In the genomic region with DNA sequence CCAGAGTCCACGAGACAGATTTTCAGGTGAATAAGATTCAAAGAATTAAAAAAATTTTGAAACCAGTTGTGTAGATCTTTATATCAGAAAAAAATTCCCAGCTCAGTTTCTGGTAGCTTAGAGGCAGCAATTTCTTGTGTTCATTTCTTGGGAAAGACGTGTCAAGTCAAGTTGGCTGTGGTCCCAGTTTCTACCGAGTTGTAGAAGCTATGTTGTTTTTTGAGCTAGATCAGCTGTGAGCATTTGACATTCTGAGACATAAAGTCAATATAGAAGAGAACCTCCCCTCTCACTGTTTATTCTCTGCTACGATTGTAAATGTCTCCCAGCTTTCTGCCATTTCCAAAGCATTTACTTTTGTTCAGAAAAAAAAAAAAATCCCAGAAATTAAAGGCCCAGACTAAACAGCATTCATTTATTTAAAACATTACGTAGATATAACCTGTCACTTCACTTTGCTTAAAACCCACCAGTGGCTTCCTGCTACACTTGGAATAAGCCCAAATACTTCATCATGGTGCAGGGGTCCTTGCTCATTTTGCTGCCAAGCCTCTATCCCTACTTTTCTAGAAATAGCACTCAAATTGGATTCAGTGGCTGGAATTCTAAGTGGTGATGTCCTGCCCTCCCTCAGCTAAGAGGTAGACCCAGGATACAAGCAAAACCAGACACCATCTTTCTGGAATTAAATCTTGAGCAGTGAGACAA, we compare ENCODE assay signal across 11 cellular contexts. TPM values are rescaled to one million over a fixed set of nuclear protein-coding genes. Genes with fewer than 3 reads are reported as not detected.
A peak's percentile ranks its signal among the peaks of the same experiment; 100 is the strongest.
DNase-seq lines count a peak whose midpoint lies in the region; ATAC-seq, FAIRE-seq and TF ChIP-seq lines count a peak whose summit lies in the region.
"Had no signal": no experiment of that assay in that cellular context is flagged by ENCODE, and none has a peak within 500 bp of the region (broad histone marks: within the 10 kb centered on the region; RNA-seq: fewer than 3 reads in every experiment).

No MANE protein-coding gene starts in this region.

- H3K27me3 ChIP-seq in ACC112 (ENCODE audit: insufficient read depth, low read length) (no peaks in the 10 kb centered on the region), muscle layer of duodenum (ENCODE audit: low read depth, low read length) (no peaks in the 10 kb centered on the region)
- H3K27me3 ChIP-seq: SJSA1 had no signal

- H3K4me1 ChIP-seq in ACC112 (ENCODE audit: control insufficient read depth, insufficient read depth, low read length, unreplicated experiment), result peaks cover 27% of the 10 kb centered on the region
- H3K4me1 ChIP-seq in muscle layer of duodenum (ENCODE audit: control insufficient read depth in 1 of 2, insufficient read depth in 2 of 2, low read length in 2 of 2), result peaks cover 0 to 30% of the 10 kb centered on the region in 2 donors

- no peak for ATAC-seq in HG03378 (IDR thresholded peaks at IDR 0.05; ENCODE audit: unreplicated experiment)
- ATAC-seq in activated naive CD8-positive, alpha-beta T cell treated with anti-CD3 and anti-CD28 coated beads, Interleukin-2, amount 50 U/mL, for 24 hours, result no peak

- no peak for FAIRE-seq in HTR-8/SVneo (lab: Jason Lieb, UNC)
- FAIRE-seq: D721Med had no signal

- H3K79me2 ChIP-seq in ACC112 (ENCODE audit: control insufficient read depth, insufficient read depth, low read length, unreplicated experiment), result no peaks in the 10 kb centered on the region

- H3K27ac Mint-ChIP-seq in glutamatergic neuron (ENCODE audit: unreplicated experiment), result no peak overlapping the region
- H3K27ac Mint-ChIP-seq in activated naive CD8-positive, alpha-beta T cell treated with anti-CD3 and anti-CD28 coated beads, Interleukin-2, amount 50 U/mL, for 24 hours, result no peak overlapping the region
- H3K27ac Mint-ChIP-seq: activated T-helper 2 cell treated with anti-CD3 and anti-CD28 coated beads, Interferon-gamma antibody, Interleukin-2, Interleukin-4, amounts not matched to agents 10 μg/mL and 5 μg/mL and 100 μg/mL, durations not matched to agents 14 hours and 24 hours and 36 hours had no signal

- no peak for TF ChIP-seq CTCF in glutamatergic neuron (IDR thresholded peaks at IDR 0.05; ENCODE audit: partially characterized antibody, unreplicated experiment)

- peaks cover 1% of the 10 kb centered on the region for H3K27me3 Mint-ChIP-seq in glutamatergic neuron (ENCODE audit: unreplicated experiment)
- peaks cover 3% of the 10 kb centered on the region for H3K27me3 Mint-ChIP-seq in activated naive CD8-positive, alpha-beta T cell treated with anti-CD3 and anti-CD28 coated beads, Interleukin-2, amount 50 U/mL, for 24 hours

- peaks cover 6% of the 10 kb centered on the region for H3K9me3 Mint-ChIP-seq in glutamatergic neuron (ENCODE audit: unreplicated experiment)
- no peaks in the 10 kb centered on the region for H3K9me3 Mint-ChIP-seq in activated naive CD8-positive, alpha-beta T cell treated with anti-CD3 and anti-CD28 coated beads, Interleukin-2, amount 50 U/mL, for 24 hours
- H3K9me3 Mint-ChIP-seq: activated T-helper 2 cell treated with anti-CD3 and anti-CD28 coated beads, Interferon-gamma antibody, Interleukin-2, Interleukin-4, amounts not matched to agents 10 μg/mL and 5 μg/mL and 100 μg/mL, durations not matched to agents 14 hours and 24 hours and 36 hours had no signal

- no peak overlapping the region for H3K4me3 ChIP-seq in ACC112 (ENCODE audit: low read depth, low read length)
- no peak overlapping the region for H3K4me3 ChIP-seq in muscle layer of duodenum (ENCODE audit: low read depth in 1 of 2, low read length in 2 of 2)
- H3K4me3 ChIP-seq: SJSA1 had no signal

- H2AFZ ChIP-seq in ACC112 (ENCODE audit: low read length, unreplicated experiment), result peak overlapping the region; percentile 12

- H3K4me1 Mint-ChIP-seq in glutamatergic neuron (ENCODE audit: low read depth, unreplicated experiment), result no peaks in the 10 kb centered on the region
- H3K4me1 Mint-ChIP-seq in activated naive CD8-positive, alpha-beta T cell treated with anti-CD3 and anti-CD28 coated beads, Interleukin-2, amount 50 U/mL, for 24 hours, result no peaks in the 10 kb centered on the region

- H3K36me3 ChIP-seq in ACC112 (ENCODE audit: insufficient read depth, low read length), result no peaks in the 10 kb centered on the region
- H3K36me3 ChIP-seq in muscle layer of duodenum (ENCODE audit: control insufficient read depth in 1 of 2, insufficient read depth in 2 of 2, low read length in 2 of 2), result no peaks in the 10 kb centered on the region
- H3K36me3 ChIP-seq: SJSA1 had no signal

- H3K27ac ChIP-seq in ACC112 (ENCODE audit: low read depth, low read length), result peak overlapping the region; percentile 54
- peak overlapping the region; percentile 27 for H3K27ac ChIP-seq in muscle layer of duodenum (ENCODE audit: low read length)
- H3K27ac ChIP-seq: SJSA1 had no signal

- no peak overlapping the region for H3K4me3 Mint-ChIP-seq in glutamatergic neuron (ENCODE audit: unreplicated experiment)
- no peak overlapping the region for H3K4me3 Mint-ChIP-seq in activated naive CD8-positive, alpha-beta T cell treated with anti-CD3 and anti-CD28 coated beads, Interleukin-2, amount 50 U/mL, for 24 hours

- DNase-seq in HTR-8/SVneo (ENCODE audit: insufficient read length, low spot score) (peak; percentile 58), cerebellar cortex (ENCODE audit: low spot score) (peak; percentile 40), glutamatergic neuron (no peak), erythroblast (lab: John Stamatoyannopoulos, UW) (no peak)
- no peak for DNase-seq in activated naive CD8-positive, alpha-beta T cell treated with anti-CD3 and anti-CD28 coated beads, Interleukin-2, amount 50 U/mL, for 24 hours

- H3K36me3 Mint-ChIP-seq in glutamatergic neuron (ENCODE audit: unreplicated experiment), result no peaks in the 10 kb centered on the region
- H3K36me3 Mint-ChIP-seq in activated naive CD8-positive, alpha-beta T cell treated with anti-CD3 and anti-CD28 coated beads, Interleukin-2, amount 50 U/mL, for 24 hours (ENCODE audit: low read depth), result no peaks in the 10 kb centered on the region

- no peak for TF ChIP-seq POLR2A in erythroblast (IDR thresholded peaks at IDR 0.05; ENCODE audit: low read length)

- no peaks in the 10 kb centered on the region for H3K9me3 ChIP-seq in muscle layer of duodenum (ENCODE audit: control insufficient read depth in 1 of 2, low read length in 2 of 2)
- H3K9me3 ChIP-seq: SJSA1 had no signal

RNA-seq across cellular contexts. Expression of a gene that starts 20.6 kb away (rescaled TPM):
- 1.2 TPM for total RNA-seq in glutamatergic neuron (ENCODE audit: unreplicated experiment)

Comparison
In these comparisons a context has a peak if more than half of its experiments do, and no peak if none do; other contexts are left out.
1. DNase-seq: peak in HTR-8/SVneo (single experiment) and cerebellar cortex (single experiment); none in glutamatergic neuron (single experiment), erythroblast (0 of 2) and activated naive CD8-positive, alpha-beta T cell treated with anti-CD3 and anti-CD28 coated beads, Interleukin-2, amount 50 U/mL, for 24 hours (single experiment).